Comparison of ENCODE assay signal across 1 cellular context in genomic region chr3:165359005-165359404, GRCh38.
A peak's percentile ranks its signal among the peaks of the same experiment; 100 is the strongest.
TF ChIP-seq lines count a peak whose summit lies in the region.

No MANE protein-coding gene starts in this region.

TF ChIP-seq in GM12878, 131 proteins besides CTCF, POLR2A, EP300 and RAD21 (continued from another document):
- TF ChIP-seq ZBTB4 (CRISPR knock-in tag; IDR thresholded peaks at IDR 0.05) (no peak), EED (IDR thresholded peaks at IDR 0.05; ENCODE audit: low read depth) (no peak), GATAD2B (conservative IDR thresholded peaks at IDR 0.05; ENCODE audit: low read depth) (no peak), SPI1 (IDR thresholded peaks at IDR 0.05; ENCODE audit: borderline replicate concordance, insufficient read depth, low read depth, low read length) (peak; percentile 39; the same call in 1 of the 2 replicates), ZZZ3 (IDR thresholded peaks at IDR 0.05; ENCODE audit: control insufficient read depth, insufficient read length, low read depth) (no peak), ZSCAN29 (IDR thresholded peaks at IDR 0.05) (no peak), ZBED1 (IDR thresholded peaks at IDR 0.05; ENCODE audit: borderline replicate concordance) (no peak), MTA2 (IDR thresholded peaks at IDR 0.05; ENCODE audit: low read depth) (peak; percentile 34; the same call in 1 of the 2 replicates), SREBF2 (IDR thresholded peaks at IDR 0.05; ENCODE audit: low read length) (no peak), ZNF384 (IDR thresholded peaks at IDR 0.05; ENCODE audit: borderline replicate concordance, low read depth, low read length) (no peak), NR2C1 (IDR thresholded peaks at IDR 0.05) (no peak), ESRRA (IDR thresholded peaks at IDR 0.05; ENCODE audit: low read length) (no peak), MTA3 (IDR thresholded peaks at IDR 0.05; ENCODE audit: borderline replicate concordance, low read length) (no peak), MEF2A (IDR thresholded peaks at IDR 0.05; ENCODE audit: insufficient read depth, low read depth, low read length) (no peak), ZNF687 (IDR thresholded peaks at IDR 0.05) (0 out of 2 replicates have a peak, but pooled peaks have one; percentile 22), PKNOX1 (IDR thresholded peaks at IDR 0.05) (peak; percentile 74), SMC3 (IDR thresholded peaks at IDR 0.05; ENCODE audit: borderline replicate concordance, low read length) (no peak), RAD51 (IDR thresholded peaks at IDR 0.05) (peak; percentile 38; the same call in 1 of the 2 replicates), EZH2 (IDR thresholded peaks at IDR 0.05; ENCODE audit: borderline replicate concordance, control insufficient read depth, low read depth, low read length) (no peak), TARDBP (IDR thresholded peaks at IDR 0.05; ENCODE audit: borderline replicate concordance) (no peak), ATF7 (IDR thresholded peaks at IDR 0.05; ENCODE audit: low read depth) (no peak), EGR1 (IDR thresholded peaks at IDR 0.05; ENCODE audit: borderline replicate concordance in 1 of 2, low read depth in 2 of 2, low read length in 2 of 2) (no peak), ZNF207 (IDR thresholded peaks at IDR 0.05; ENCODE audit: borderline replicate concordance) (no peak)
